In genomic region chr4:140156529-140157171, GRCh38 we compare ENCODE assay signal across 8 cellular contexts. TPM values are rescaled to one million over a fixed set of nuclear protein-coding genes. Genes with fewer than 3 reads are reported as not detected.
DNase-seq lines count a peak whose midpoint lies in the region; ATAC-seq, FAIRE-seq and TF ChIP-seq lines count a peak whose summit lies in the region.

No MANE protein-coding gene starts in this region.

- H3K36me3 ChIP-seq in K562 (ENCODE audit: control insufficient read depth, insufficient read depth, low read length) (no peaks in the 10 kb centered on the region), tibial nerve (no peaks in the 10 kb centered on the region)

- H3K79me2 ChIP-seq in K562 (ENCODE audit: control insufficient read depth, insufficient read depth, low read length), result no peaks in the 10 kb centered on the region

- intact Hi-C loops in K562 (cut with micrococcal nuclease), result no loop called here

- POLR2A ChIA-PET in K562 (lab: Yijun Ruan, JAX), result interaction anchor here (1.5 kb wide), 1 partner anchor 8 kb away, joined by 4 read pairs; no protein-coding TSS in a partner anchor

- H3K4me2 ChIP-seq in K562 (ENCODE audit: insufficient read depth, low read length), result no peak overlapping the region

- FAIRE-seq in K562 (lab: Jason Lieb, UNC), result no peak

- in situ Hi-C loops in GM13977 (cut with MboI; ENCODE audit: low pct_unique_long_range_greater_than_20kb, low sequenced_read_pairs, unreplicated experiment) (no loop called here), K562 (cut with MboI) (no loop called here)

- no peaks in the 10 kb centered on the region for H4K20me1 ChIP-seq in K562 (replicated peaks; ENCODE audit: control insufficient read depth, insufficient read depth, low read length)

- H3K9me3 ChIP-seq in K562 (replicated peaks; ENCODE audit: control insufficient read depth, insufficient read depth, low read depth, low read length), result no peaks in the 10 kb centered on the region
- no peaks in the 10 kb centered on the region for H3K9me3 ChIP-seq in tibial nerve

- peak overlapping the region; percentile 30; the same call in 1 of the 2 replicates for H2AFZ ChIP-seq in K562 (ENCODE audit: low read depth, low read length)

- TF ChIP-seq POLR2A in K562 (conservative IDR thresholded peaks at IDR 0.05) (no peak), tibial nerve (IDR thresholded peaks at IDR 0.05) (no peak)

- TF ChIP-seq EP300 in K562 (IDR thresholded peaks at IDR 0.05; ENCODE audit: low read length) (no peak), tibial nerve (IDR thresholded peaks at IDR 0.05) (no peak)

- H3K9me1 ChIP-seq in K562 (ENCODE audit: control insufficient read depth, insufficient read depth, low read length), result no peaks in the 10 kb centered on the region

- BruUV-seq in K562 (replicated peaks; lab: Mats Ljungman, UMichigan), result no TSS peak

- DNase-seq in GM13977 (ENCODE audit: low spot score) (peak; percentile 28), Kasumi-1 (lab: John Stamatoyannopoulos, UW) (peak; percentile 17 to 36), K562 (ENCODE audit: extremely low read depth in 1 of 4, low spot score in 3 of 4) (no peak), tibial nerve (ENCODE audit: low spot score in 2 of 2) (no peak), SK-N-DZ (ENCODE audit: low spot score) (no peak), foreskin melanocyte (no peak)

- TF ChIP-seq RAD21 in K562 (CRISPR knock-in tag; conservative IDR thresholded peaks at IDR 0.05 in 1 of 2, IDR thresholded peaks at IDR 0.05 in 1 of 2), result no peak

- ATAC-seq in GM21619 (IDR thresholded peaks at IDR 0.05; ENCODE audit: unreplicated experiment), result peak; percentile 79
- no peak for ATAC-seq in K562
- no peak for ATAC-seq in HG03097 (IDR thresholded peaks at IDR 0.05; ENCODE audit: low FRiP score, unreplicated experiment)

- CTCF ChIA-PET in K562 (lab: Yijun Ruan, JAX; ENCODE audit: low intra/inter-chr PET ratio), result no interaction called here

- H3K27ac ChIP-seq in K562 (ENCODE audit: extremely low read depth, low read depth, low read length) (no peak overlapping the region), tibial nerve (no peak overlapping the region)

- H3K4me1 ChIP-seq in K562 (replicated peaks in 1 of 2; ENCODE audit: control insufficient read depth in 2 of 2, insufficient read depth in 2 of 2, low read length in 2 of 2), result peaks cover 0 to 25% of the 10 kb centered on the region in 2 experiments; a peak in 3 of 5 replicates
- H3K4me1 ChIP-seq in tibial nerve, result peaks cover 0 to 16% (median 3%) of the 10 kb centered on the region in 4 donors

- H3K9ac ChIP-seq in K562 (ENCODE audit: insufficient read depth in 1 of 2, low read depth in 2 of 2, low read length in 2 of 2), result no peak overlapping the region; a peak in 1 of 4 replicates

- H3K27me3 ChIP-seq in K562 (ENCODE audit: control insufficient read depth in 2 of 2, insufficient read depth in 2 of 2, low read length in 2 of 2), result peaks cover 7 to 17% of the 10 kb centered on the region in 2 experiments; a peak in 3 of 5 replicates
- no peaks in the 10 kb centered on the region for H3K27me3 ChIP-seq in tibial nerve

- TF ChIP-seq CTCF in GM13977 (IDR thresholded peaks at IDR 0.05; ENCODE audit: extremely low read depth, insufficient read depth, missing control alignments) (no peak), K562 (IDR thresholded peaks at IDR 0.05 in 2 of 3, conservative IDR thresholded peaks at IDR 0.05 in 1 of 3; ENCODE audit: insufficient read depth in 2 of 3, low read depth in 1 of 3, low read length in 3 of 3) (no peak), tibial nerve (IDR thresholded peaks at IDR 0.05) (no peak)

- H3K4me3 ChIP-seq in K562 (no peak overlapping the region), tibial nerve (no peak overlapping the region)

- WGBS in K562 (ENCODE audit: insufficient coverage, low coverage, missing lambda C conversion rate), result 6% methylated on average over 4 of the region's 4 CpGs
- 67 to 70% methylated on average over 4 of the region's 4 CpGs for WGBS in tibial nerve, 2 donors

TF ChIP-seq in K562, 482 proteins besides CTCF, POLR2A, EP300 and RAD21:
- no peak for TF ChIP-seq DIDO1 (tag; IDR thresholded peaks at IDR 0.05; ENCODE audit: low read depth)
- no peak for TF ChIP-seq ZNF644 (tag; IDR thresholded peaks at IDR 0.05; ENCODE audit: low read depth)
- TF ChIP-seq TEAD4 (IDR thresholded peaks at IDR 0.05; ENCODE audit: low read length), result no peak
- TF ChIP-seq TEAD4 (CRISPR knock-in tag; IDR thresholded peaks at IDR 0.05; ENCODE audit: borderline replicate concordance), result no peak
- TF ChIP-seq ZBTB34 (CRISPR knock-in tag; IDR thresholded peaks at IDR 0.05), result no peak
- TF ChIP-seq MLLT1 (IDR thresholded peaks at IDR 0.05), result no peak
- no peak for TF ChIP-seq HIVEP1 (CRISPR knock-in tag; IDR thresholded peaks at IDR 0.05)
- TF ChIP-seq NFYB (IDR thresholded peaks at IDR 0.05; ENCODE audit: extremely low read depth, insufficient read length), result no peak
- no peak for TF ChIP-seq NUFIP1 (IDR thresholded peaks at IDR 0.05; ENCODE audit: partially characterized antibody)
- TF ChIP-seq GABPB1 (CRISPR knock-in tag; IDR thresholded peaks at IDR 0.05), result no peak
- no peak for TF ChIP-seq ETS2 (tag; IDR thresholded peaks at IDR 0.05; ENCODE audit: borderline replicate concordance, poor library complexity, severe bottlenecking)
- TF ChIP-seq HMBOX1 (IDR thresholded peaks at IDR 0.05), result no peak
- TF ChIP-seq HCFC1 (IDR thresholded peaks at IDR 0.05; ENCODE audit: low read depth, low read length), result no peak
- no peak for TF ChIP-seq SRSF1 (IDR thresholded peaks at IDR 0.05; ENCODE audit: low read depth, low read length)
- no peak for TF ChIP-seq POLR3G (IDR thresholded peaks at IDR 0.05; ENCODE audit: extremely low read depth, insufficient read length, insufficient replicate concordance)

RNA-seq across cellular contexts. Expression of gene MAML3, which starts 2.7 kb away (rescaled TPM):
- 1.0 and 1.6 TPM in 2 replicates for total RNA-seq in K562 (2011; cell fraction: chromatin; rRNA removed; ENCODE audit: low replicate concordance)
- total RNA-seq in K562 (2011; cell fraction: nucleolus; rRNA removed), result 0.33 and 0.79 TPM in 2 replicates
- 0.66 and 1.6 TPM in 2 replicates for total RNA-seq in K562 (2011; cell fraction: nucleoplasm; rRNA removed)
- 0.33 and 0.36 TPM in 2 replicates for total RNA-seq in K562 (2014; rRNA removed)
- total RNA-seq in K562 (2014; rRNA removed; fragmentation: Illumina TruSeq; extraction: Trizol), result 0.22 and 0.25 TPM in 2 replicates
- 0.22 and 0.23 TPM in 2 replicates for total RNA-seq in K562 (2015; rRNA removed; fragmentation: Illumina TruSeq; extraction: Trizol)
- 0.55 and 0.58 TPM in 2 replicates for total RNA-seq in K562 (2021)
- polyA plus RNA-seq in K562 (2011; rRNA removed), result 0.13 and 0.19 TPM in 2 replicates
- polyA plus RNA-seq in K562 (2011; cell fraction: cytosol; rRNA removed), result 0.15 and 0.55 TPM in 2 replicates
- 0.15 and 0.54 TPM in 2 replicates for polyA plus RNA-seq in K562 (2011; cell fraction: nucleus; rRNA removed)
- polyA plus RNA-seq in K562 (2012), result 0.33 and 0.83 TPM in 2 replicates
- polyA plus RNA-seq in K562 (2014; fragmentation: Illumina TruSeq; extraction: Trizol), result 0.30 and 0.72 TPM in 2 replicates
- polyA plus RNA-seq in K562 (2014; fragmentation: Nextera tagmentation; extraction: Ambion mirVana), result under 1 TPM; 0.01 to 0.06 TPM
- 0.20 and 0.36 TPM in 2 replicates for polyA plus RNA-seq in K562 (2014; rRNA removed)
- 0.25 and 0.63 TPM in 2 replicates for polyA minus RNA-seq in K562 (2011; rRNA and poly(A)+ RNA removed)
- 0.48 TPM in 1 of 2 replicates, not detected in the other for polyA minus RNA-seq in K562 (2011; cell fraction: cytosol; rRNA and poly(A)+ RNA removed)
- polyA minus RNA-seq in K562 (2011; cell fraction: nucleus; rRNA and poly(A)+ RNA removed), result 0.44 and 0.94 TPM in 2 replicates
- total RNA-seq in tibial nerve, result 10 to 100 TPM in 1 of 4 donors, 1 to 10 TPM in 3; 8.6 to 10.5 (median 9.4) TPM
- polyA plus RNA-seq in SK-N-DZ (2014; cell fraction: cytosol; rRNA removed), result 7.9 TPM in 2 replicates
- 3.5 and 5.0 TPM in 2 replicates for polyA plus RNA-seq in SK-N-DZ (2014; cell fraction: nucleus; rRNA removed)

Comparison
In these comparisons a context has a peak if more than half of its experiments do, and no peak if none do; other contexts are left out.
1. DNase-seq: peak in GM13977 (single experiment) and Kasumi-1 (2 of 2); none in K562 (0 of 4), tibial nerve (0 of 2), SK-N-DZ (single experiment) and foreskin melanocyte (single experiment).